ENCODE assay signal across 10 cellular contexts in the genomic region with DNA sequence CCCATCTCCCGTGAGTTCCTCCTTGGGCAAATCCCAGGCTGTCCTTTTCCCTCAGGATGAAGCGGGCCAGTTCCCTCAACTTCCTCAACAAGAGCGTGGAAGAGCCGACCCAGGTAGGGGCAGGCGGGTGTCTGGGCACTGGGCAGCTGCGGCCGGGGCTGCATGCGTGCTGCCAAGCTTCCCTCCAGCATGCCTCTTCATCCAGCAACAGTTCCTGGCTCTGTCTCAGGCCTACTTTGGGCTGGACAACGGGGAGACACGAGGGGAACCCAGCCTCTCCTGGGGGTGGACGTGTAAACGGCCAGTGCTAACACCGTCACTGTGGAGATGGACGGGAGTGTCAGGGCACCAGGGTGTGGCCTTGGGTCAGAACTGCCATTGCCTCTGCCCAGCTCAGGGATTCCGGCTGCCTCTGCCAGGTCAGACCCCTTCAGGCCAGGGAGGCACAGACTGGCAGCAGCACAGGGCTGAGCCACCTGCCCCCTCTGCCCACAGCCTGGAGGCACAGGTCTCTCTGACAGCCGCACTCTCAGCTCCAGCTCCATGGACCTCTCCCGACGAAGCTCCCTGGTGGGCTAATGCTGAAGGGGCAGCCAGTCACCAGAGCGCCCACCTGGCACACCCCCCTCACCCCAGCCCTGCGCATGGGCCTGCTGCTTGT. TPM values are rescaled to one million over a fixed set of nuclear protein-coding genes. Genes with fewer than 3 reads are reported as not detected.
A peak's percentile ranks its signal among the peaks of the same experiment; 100 is the strongest.
DNase-seq lines count a peak whose midpoint lies in the region; ATAC-seq and TF ChIP-seq lines count a peak whose summit lies in the region.
"Had no signal": no experiment of that assay in that cellular context is flagged by ENCODE, and none has a peak within 500 bp of the region (broad histone marks: within the 10 kb centered on the region; RNA-seq: fewer than 3 reads in every experiment).

No MANE protein-coding gene starts in this region.

- H3K79me2 ChIP-seq in SK-N-SH (ENCODE audit: insufficient read depth) = peaks cover 29% of the 10 kb centered on the region

- H3K4me1 ChIP-seq in SK-N-SH (ENCODE audit: control insufficient read depth in 1 of 2, insufficient read depth in 2 of 2, low read depth in 1 of 2, low read length in 1 of 2) (peaks cover 11 to 14% of the 10 kb centered on the region in 2 experiments; a peak in 2 of 4 replicates), right cardiac atrium (ENCODE audit: control insufficient read depth, insufficient read depth, low read length) (peaks cover 6% of the 10 kb centered on the region)

- H4K20me1 ChIP-seq in SK-N-SH (ENCODE audit: insufficient read depth) = no peaks in the 10 kb centered on the region; the same call in 1 of the 2 replicates

- H3K4me3 Mint-ChIP-seq in activated T-helper 17 cell treated with anti-CD3 and anti-CD28 coated beads, Interleukin-2, amount 50 U/mL, for 72 hours = peak overlapping the region; percentile 99
- peak overlapping the region; percentile 90 to 95 for H3K4me3 Mint-ChIP-seq in stimulated activated naive CD8-positive, alpha-beta T cell treated with anti-CD3 and anti-CD28 coated beads, Interleukin-15, amount 100 ng/mL, for 72 hours

- CTCF ChIA-PET in SK-N-SH (lab: Yijun Ruan, JAX) = interaction anchor here (1.0 to 9.4 kb wide), 8 partner anchors 13 to 68 kb away, joined by 3 to 111 read pairs (median 4); a partner anchor contains a TSS

- H3K27ac ChIP-seq in SK-N-SH (ENCODE audit: low read depth in 2 of 2, low read length in 1 of 2) (peak overlapping the region; percentile 75 to 84), right cardiac atrium (ENCODE audit: low read length) (peak overlapping the region; percentile 45)

- no peaks in the 10 kb centered on the region for H3K27me3 Mint-ChIP-seq in activated T-helper 17 cell treated with anti-CD3 and anti-CD28 coated beads, Interleukin-2, amount 50 U/mL, for 72 hours
- H3K27me3 Mint-ChIP-seq in stimulated activated naive CD8-positive, alpha-beta T cell treated with anti-CD3 and anti-CD28 coated beads, Interleukin-15, amount 100 ng/mL, for 72 hours = no peaks in the 10 kb centered on the region

- no peak for ATAC-seq in SK-N-SH treated with all-trans-retinoic acid at 6 μM for 48 hours
- ATAC-seq in activated T-helper 17 cell treated with anti-CD3 and anti-CD28 coated beads, Interleukin-2, amount 50 U/mL, for 72 hours (replicated peaks) = no peak
- no peak for ATAC-seq in right cardiac atrium
- ATAC-seq in stimulated activated naive CD8-positive, alpha-beta T cell treated with anti-CD3 and anti-CD28 coated beads, Interleukin-15, amount 100 ng/mL, for 72 hours = no peak
- ATAC-seq in HG02885 (IDR thresholded peaks at IDR 0.05; ENCODE audit: poor library complexity, unreplicated experiment) = no peak

- POLR2A ChIA-PET in SK-N-SH (lab: Yijun Ruan, JAX) = interaction anchor here (0.6 to 2.3 kb wide), 4 partner anchors 11 to 877 kb away, joined by 3 to 6 read pairs (median 3); a partner anchor contains a TSS

- DNase-seq in SK-N-SH (no peak), right cardiac atrium (peak in 2 of 3 donors; percentile 70 to 72), MG63 (no peak), AG20443 (ENCODE audit: low spot score) (no peak)
- no peak for DNase-seq in stimulated activated naive CD8-positive, alpha-beta T cell treated with anti-CD3 and anti-CD28 coated beads, Interleukin-15, amount 100 ng/mL, for 72 hours
- DNase-seq: NCI-H524 had no signal

- H3K9me2 ChIP-seq in SK-N-SH = no peaks in the 10 kb centered on the region

- peak overlapping the region; percentile 72 to 89 for H3K4me3 ChIP-seq in SK-N-SH (ENCODE audit: low read depth in 2 of 2, low read length in 1 of 2)
- H3K4me3 ChIP-seq in right cardiac atrium (ENCODE audit: low read length) = no peak overlapping the region
- H3K4me3 ChIP-seq in MG63 = no peak overlapping the region

- intact Hi-C loops in right cardiac atrium (cut with DNase I) = no loop called here

- 85% methylated on average over 14 of the region's 20 CpGs for WGBS in SK-N-SH (ENCODE audit: low lambda C conversion rate)
- WGBS in right cardiac atrium = 81% methylated on average over 20 of the region's 20 CpGs

- no peak for TF ChIP-seq RAD21 in SK-N-SH (IDR thresholded peaks at IDR 0.05; ENCODE audit: low read length)

- no peaks in the 10 kb centered on the region for H3K9me3 Mint-ChIP-seq in activated T-helper 17 cell treated with anti-CD3 and anti-CD28 coated beads, Interleukin-2, amount 50 U/mL, for 72 hours
- H3K9me3 Mint-ChIP-seq in stimulated activated naive CD8-positive, alpha-beta T cell treated with anti-CD3 and anti-CD28 coated beads, Interleukin-15, amount 100 ng/mL, for 72 hours = no peaks in the 10 kb centered on the region

- H3K27ac Mint-ChIP-seq in activated T-helper 17 cell treated with anti-CD3 and anti-CD28 coated beads, Interleukin-2, amount 50 U/mL, for 72 hours = peak overlapping the region; percentile 100
- H3K27ac Mint-ChIP-seq in stimulated activated naive CD8-positive, alpha-beta T cell treated with anti-CD3 and anti-CD28 coated beads, Interleukin-15, amount 100 ng/mL, for 72 hours = no peak overlapping the region

- H3K9ac ChIP-seq in SK-N-SH = peak overlapping the region; percentile 8; the same call in 1 of the 2 replicates

- peaks cover 16% of the 10 kb centered on the region for H3F3A ChIP-seq in SK-N-SH (replicated peaks; ENCODE audit: insufficient read depth)

- no peaks in the 10 kb centered on the region for H3K27me3 ChIP-seq in SK-N-SH (ENCODE audit: insufficient read depth)
- H3K27me3 ChIP-seq in right cardiac atrium (ENCODE audit: control insufficient read depth, insufficient read depth) = no peaks in the 10 kb centered on the region
- H3K27me3 ChIP-seq in MG63 = no peaks in the 10 kb centered on the region

- no peak for TF ChIP-seq EP300 in SK-N-SH (IDR thresholded peaks at IDR 0.05; ENCODE audit: borderline replicate concordance in 1 of 2, low read depth in 1 of 2, low read length in 1 of 2)

- peaks cover 16% of the 10 kb centered on the region for H3K4me1 Mint-ChIP-seq in activated T-helper 17 cell treated with anti-CD3 and anti-CD28 coated beads, Interleukin-2, amount 50 U/mL, for 72 hours
- H3K4me1 Mint-ChIP-seq in stimulated activated naive CD8-positive, alpha-beta T cell treated with anti-CD3 and anti-CD28 coated beads, Interleukin-15, amount 100 ng/mL, for 72 hours = peaks cover 40% of the 10 kb centered on the region

- peaks cover 77% of the 10 kb centered on the region for H3K36me3 Mint-ChIP-seq in activated T-helper 17 cell treated with anti-CD3 and anti-CD28 coated beads, Interleukin-2, amount 50 U/mL, for 72 hours (ENCODE audit: low read depth)

- H3K36me3 ChIP-seq in SK-N-SH (replicated peaks in 1 of 2; ENCODE audit: control insufficient read depth in 1 of 2, insufficient read depth in 2 of 2, low read length in 1 of 2) (peaks cover 10 to 44% of the 10 kb centered on the region in 2 experiments), MG63 (peaks cover 40% of the 10 kb centered on the region)

- no peaks in the 10 kb centered on the region for H3K9me3 ChIP-seq in SK-N-SH
- no peaks in the 10 kb centered on the region for H3K9me3 ChIP-seq in right cardiac atrium (ENCODE audit: control insufficient read depth, low read length)
- no peaks in the 10 kb centered on the region for H3K9me3 ChIP-seq in MG63

- H3K4me2 ChIP-seq in SK-N-SH = peak overlapping the region; percentile 96

- no peak for TF ChIP-seq CTCF in SK-N-SH (IDR thresholded peaks at IDR 0.05)

- no peak overlapping the region for H2AFZ ChIP-seq in SK-N-SH (ENCODE audit: low read depth)

TF ChIP-seq in SK-N-SH, 30 proteins besides CTCF, POLR2A, EP300 and RAD21 (continues in another document):
- TF ChIP-seq FOXM1 (IDR thresholded peaks at IDR 0.05; ENCODE audit: low read depth) = no peak

TF ChIP-seq in SK-N-SH treated with all-trans-retinoic acid at 6 μM for 48 hours, 23 proteins besides CTCF, POLR2A, EP300 and RAD21 (continues in another document):
- TF ChIP-seq TOX (CRISPR knock-in tag; IDR thresholded peaks at IDR 0.05; ENCODE audit: borderline replicate concordance) = no peak

RNA-seq across cellular contexts. Expression of a gene that starts 1.9 kb away (rescaled TPM):
- 204 and 208 TPM in 2 replicates for polyA plus RNA-seq in SK-N-SH (2012; rRNA removed)
- polyA plus RNA-seq in SK-N-SH (2012; cell fraction: cytosol; rRNA removed) = 90.6 and 132 TPM in 2 replicates
- 85.5 and 96.0 TPM in 2 replicates for polyA plus RNA-seq in SK-N-SH (2012; cell fraction: nucleus; rRNA removed)
- 100 to 1,000 TPM; 116 to 178 TPM for total RNA-seq in activated T-helper 17 cell treated with anti-CD3 and anti-CD28 coated beads, Interleukin-2, amount 50 U/mL, for 72 hours
- total RNA-seq in right cardiac atrium = 100 to 1,000 TPM; 114 to 129 (median 125) TPM
- 170 TPM for polyA plus RNA-seq in right cardiac atrium
- total RNA-seq in MG63 (2014; rRNA removed; shearing (Covaris generic); ENCODE audit: low replicate concordance) = 101 and 103 TPM in 2 replicates

RNA-seq across cellular contexts. Expression of a gene that starts 9.0 kb away (rescaled TPM):
- polyA plus RNA-seq in SK-N-SH (2012; rRNA removed) = 36.4 and 39.0 TPM in 2 replicates
- 17.0 and 26.6 TPM in 2 replicates for polyA plus RNA-seq in SK-N-SH (2012; cell fraction: cytosol; rRNA removed)
- 92.5 and 95.3 TPM in 2 replicates for polyA plus RNA-seq in SK-N-SH (2012; cell fraction: nucleus; rRNA removed)
- 10 to 100 TPM; 38.3 to 45.2 TPM for total RNA-seq in activated T-helper 17 cell treated with anti-CD3 and anti-CD28 coated beads, Interleukin-2, amount 50 U/mL, for 72 hours
- 10 to 100 TPM; 27.8 to 33.4 (median 30.6) TPM for total RNA-seq in right cardiac atrium
- polyA plus RNA-seq in right cardiac atrium = 34.7 TPM
- total RNA-seq in MG63 (2014; rRNA removed; shearing (Covaris generic); ENCODE audit: low replicate concordance) = 15.0 and 25.3 TPM in 2 replicates

RNA-seq across cellular contexts. Expression of a gene that starts 11.5 kb away (rescaled TPM):
- 7.4 and 11.8 TPM in 2 replicates for polyA plus RNA-seq in SK-N-SH (2012; rRNA removed)
- 9.1 and 9.3 TPM in 2 replicates for polyA plus RNA-seq in SK-N-SH (2012; cell fraction: cytosol; rRNA removed)
- 11.9 and 12.3 TPM in 2 replicates for polyA plus RNA-seq in SK-N-SH (2012; cell fraction: nucleus; rRNA removed)
- 1 to 10 TPM; 3.9 to 5.0 TPM for total RNA-seq in activated T-helper 17 cell treated with anti-CD3 and anti-CD28 coated beads, Interleukin-2, amount 50 U/mL, for 72 hours
- total RNA-seq in right cardiac atrium = under 1 TPM in 2 of 4 donors, not detected in 2; 0.25 to 0.47 TPM
- 0.23 TPM for polyA plus RNA-seq in right cardiac atrium
- total RNA-seq in MG63 (2014; rRNA removed; shearing (Covaris generic); ENCODE audit: low replicate concordance) = not detected in 2 replicates

RNA-seq across cellular contexts. Expression of a gene that starts 22.4 kb away (rescaled TPM):
- polyA plus RNA-seq in SK-N-SH (2012; rRNA removed) (115 and 123 TPM in 2 replicates), right cardiac atrium (56.1 TPM)
- polyA plus RNA-seq in SK-N-SH (2012; cell fraction: cytosol; rRNA removed) = 49.5 and 87.8 TPM in 2 replicates
- 159 and 164 TPM in 2 replicates for polyA plus RNA-seq in SK-N-SH (2012; cell fraction: nucleus; rRNA removed)
- total RNA-seq in activated T-helper 17 cell treated with anti-CD3 and anti-CD28 coated beads, Interleukin-2, amount 50 U/mL, for 72 hours = 10 to 100 TPM; 41.2 to 68.3 TPM
- total RNA-seq in right cardiac atrium = 10 to 100 TPM; 48.0 to 65.3 (median 50.5) TPM
- total RNA-seq in MG63 (2014; rRNA removed; shearing (Covaris generic); ENCODE audit: low replicate concordance) = 217 and 220 TPM in 2 replicates

RNA-seq across cellular contexts. Expression of a gene that starts 25.2 kb away (rescaled TPM):
- polyA plus RNA-seq in SK-N-SH (2012; rRNA removed) (0.29 and 0.35 TPM in 2 replicates), right cardiac atrium (0.45 TPM)
- polyA plus RNA-seq in SK-N-SH (2012; cell fraction: cytosol; rRNA removed) = 0.12 and 0.26 TPM in 2 replicates
- 0.56 and 0.69 TPM in 2 replicates for polyA plus RNA-seq in SK-N-SH (2012; cell fraction: nucleus; rRNA removed)
- total RNA-seq in activated T-helper 17 cell treated with anti-CD3 and anti-CD28 coated beads, Interleukin-2, amount 50 U/mL, for 72 hours = not detected
- under 1 TPM; 0.20 to 0.31 (median 0.26) TPM for total RNA-seq in right cardiac atrium
- total RNA-seq in MG63 (2014; rRNA removed; shearing (Covaris generic); ENCODE audit: low replicate concordance) = 0.56 TPM in 1 of 2 replicates, not detected in the other
- total RNA-seq: A172 had no signal

Comparison
In these comparisons a context has a peak if more than half of its experiments do, and no peak if none do; other contexts are left out.
1. DNase-seq: peak in right cardiac atrium (2 of 3); none in SK-N-SH (single experiment), stimulated activated naive CD8-positive, alpha-beta T cell treated with anti-CD3 and anti-CD28 coated beads, Interleukin-15, amount 100 ng/mL, for 72 hours (0 of 2), MG63 (single experiment) and AG20443 (single experiment).
2. H3K4me3 ChIP-seq: peak in SK-N-SH (2 of 2); none in right cardiac atrium (single experiment) and MG63 (single experiment).